ENCODE assay signal across 8 cellular contexts in genomic region chr17:77247048-77247541, GRCh38.
A peak's percentile ranks its signal among the peaks of the same experiment; 100 is the strongest.
DNase-seq lines count a peak whose midpoint lies in the region; ATAC-seq and TF ChIP-seq lines count a peak whose summit lies in the region.

No MANE protein-coding gene starts in this region.

- peak; percentile 49 for ATAC-seq in GM18867 (IDR thresholded peaks at IDR 0.05; ENCODE audit: unreplicated experiment)

- peak; percentile 96 for TF ChIP-seq CTCF in 22Rv1 (IDR thresholded peaks at IDR 0.05)

- DNase-seq in HuH-7.5 (ENCODE audit: low spot score), result peak; percentile 84
- peak; percentile 1 for DNase-seq in OCI-M2 (lab: John Stamatoyannopoulos, UW; ENCODE audit: unreplicated experiment)
- DNase-seq in activated T-cell treated with anti-CD3 and anti-CD28 coated beads for 24 hours (ENCODE audit: low read depth), result peak; percentile 79
- peak; percentile 80 to 90 for DNase-seq in erythroblast (lab: John Stamatoyannopoulos, UW)
- DNase-seq in mucosa of gallbladder (ENCODE audit: low spot score), result peak; percentile 85
- DNase-seq in stimulated activated CD8-positive, alpha-beta memory T cell treated with anti-CD3 and anti-CD28 coated beads, Interleukin-2, amount 100 ng/mL, for 48 hours (ENCODE audit: low read depth in 2 of 2), result peak; percentile 77 to 84

- no peak for TF ChIP-seq POLR2A in erythroblast (IDR thresholded peaks at IDR 0.05; ENCODE audit: low read length)

- H3K27ac ChIP-seq in 22Rv1, result no peak overlapping the region

Comparison
In these comparisons a context has a peak if more than half of its experiments do, and no peak if none do; other contexts are left out.
1. DNase-seq: peak in every context shown above with its lines; median percentile 85 in erythroblast; 85 in mucosa of gallbladder; 84 in HuH-7.5; 80 in stimulated activated CD8-positive, alpha-beta memory T cell treated with anti-CD3 and anti-CD28 coated beads, Interleukin-2, amount 100 ng/mL, for 48 hours; 79 in activated T-cell treated with anti-CD3 and anti-CD28 coated beads for 24 hours; 1 in OCI-M2.